In the genomic region with DNA sequence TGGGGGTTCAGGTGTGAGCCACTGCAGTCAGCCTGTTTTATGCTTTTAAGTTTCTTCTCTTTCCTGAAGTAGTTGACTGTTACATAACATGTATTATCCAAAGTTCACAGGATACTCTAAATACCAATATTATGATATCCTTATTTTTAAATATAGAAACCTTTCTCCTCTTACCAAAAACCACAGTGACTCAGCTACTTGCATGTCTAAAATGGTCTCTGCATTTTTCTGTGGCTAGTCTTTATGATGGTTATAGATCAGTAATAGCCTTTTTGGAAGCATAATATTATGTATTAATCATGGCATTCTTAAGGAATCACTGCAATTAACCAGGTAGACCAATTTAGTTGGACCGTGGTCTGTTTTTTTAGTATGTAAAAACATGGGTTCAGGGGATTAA, we compare ENCODE assay signal across 12 cellular contexts.
DNase-seq lines count a peak whose midpoint lies in the region; ATAC-seq and TF ChIP-seq lines count a peak whose summit lies in the region.
"Had no signal": no experiment of that assay in that cellular context is flagged by ENCODE, and none has a peak within 500 bp of the region (broad histone marks: within the 10 kb centered on the region; RNA-seq: fewer than 3 reads in every experiment).

No MANE protein-coding gene starts in this region.

- no peaks in the 10 kb centered on the region for H3K9me3 ChIP-seq in heart right ventricle

- no peaks in the 10 kb centered on the region for H3K36me3 ChIP-seq in heart right ventricle

- peaks cover 18% of the 10 kb centered on the region for H3K4me1 Mint-ChIP-seq in activated T-cell treated with anti-CD3 and anti-CD28 coated beads, Interleukin-2, amount 50 U/mL, for 4 hours (ENCODE audit: low read depth)

- H3K36me3 Mint-ChIP-seq in activated T-cell treated with anti-CD3 and anti-CD28 coated beads, Interleukin-2, amount 50 U/mL, for 4 hours (ENCODE audit: insufficient read depth), result peaks cover 4% of the 10 kb centered on the region
- H3K36me3 Mint-ChIP-seq: memory B cell had no signal

- peak; percentile 90 for ATAC-seq in SK-N-SH treated with all-trans-retinoic acid at 6 μM for 48 hours
- no peak for ATAC-seq in GM21381 (IDR thresholded peaks at IDR 0.05; ENCODE audit: unreplicated experiment)
- ATAC-seq in activated T-cell treated with anti-CD3 and anti-CD28 coated beads, Interleukin-2, amount 50 U/mL, for 4 hours, result no peak
- no peak for ATAC-seq in heart right ventricle
- ATAC-seq: esophagus mucosa had no signal

- WGBS in heart right ventricle, 2 donors, result 89 to 96% methylated on average over 1 of the region's 1 CpG

- H3K27me3 Mint-ChIP-seq in activated T-cell treated with anti-CD3 and anti-CD28 coated beads, Interleukin-2, amount 50 U/mL, for 4 hours (ENCODE audit: low read depth), result no peaks in the 10 kb centered on the region
- H3K27me3 Mint-ChIP-seq: activated naive CD8-positive, alpha-beta T cell; B cell; memory B cell had no signal

- no peak overlapping the region for H3K4me3 ChIP-seq in AG04449 (ENCODE audit: low read depth, low read length)
- no peak overlapping the region for H3K4me3 ChIP-seq in foreskin fibroblast (ENCODE audit: low read depth in 1 of 2, low read length in 2 of 2)
- no peak overlapping the region for H3K4me3 ChIP-seq in heart right ventricle

- H3K9me3 Mint-ChIP-seq in activated T-cell treated with anti-CD3 and anti-CD28 coated beads, Interleukin-2, amount 50 U/mL, for 4 hours, result no peaks in the 10 kb centered on the region
- H3K9me3 Mint-ChIP-seq: memory B cell had no signal

- no peaks in the 10 kb centered on the region for H3K27me3 ChIP-seq in heart right ventricle

- intact Hi-C loops in heart right ventricle (cut with DNase I), result no loop called here

- DNase-seq in AG04449 (ENCODE audit: low read depth, low spot score), result peak; percentile 77
- peak; percentile 74 for DNase-seq in HT1080 (ENCODE audit: low read depth)
- peak; percentile 43 to 72 for DNase-seq in foreskin fibroblast
- DNase-seq in activated T-cell treated with anti-CD3 and anti-CD28 coated beads, Interleukin-2, amount 50 U/mL, for 4 hours, result no peak
- no peak for DNase-seq in stimulated activated CD4-positive, alpha-beta T cell treated with anti-CD3 and anti-CD28 coated beads, Interleukin-4, amount 100 ng/mL, for 1 hour
- no peak for DNase-seq in heart right ventricle

- TF ChIP-seq CTCF in AG04449 (IDR thresholded peaks at IDR 0.05; ENCODE audit: insufficient read depth, low read length, missing control alignments) (no peak), foreskin fibroblast (IDR thresholded peaks at IDR 0.05; ENCODE audit: low read depth, low read length) (no peak), heart right ventricle (IDR thresholded peaks at IDR 0.05) (no peak)

- peak overlapping the region in 1 of 10 donors; percentile 4 for H3K27ac ChIP-seq in heart right ventricle

- H3K4me1 ChIP-seq in heart right ventricle, result peaks cover 0 to 12% (median 0%) of the 10 kb centered on the region in 9 donors

- no peak overlapping the region for H3K4me3 Mint-ChIP-seq in activated T-cell treated with anti-CD3 and anti-CD28 coated beads, Interleukin-2, amount 50 U/mL, for 4 hours
- H3K4me3 Mint-ChIP-seq: activated naive CD8-positive, alpha-beta T cell; B cell; memory B cell had no signal

- CTCF ChIA-PET in AG04449 (lab: Yijun Ruan, JAX), result interaction anchor here (1.6 to 2.2 kb wide), 2 partner anchors 194 to 209 kb away, joined by 5 to 7 read pairs; no protein-coding TSS in a partner anchor

- POLR2A ChIA-PET in AG04449 (lab: Yijun Ruan, JAX), result interaction anchor here (1.9 to 2.2 kb wide), 2 partner anchors 11 to 210 kb away, joined by 10 read pairs; partner anchors contain the start of gene CACYBP

TF ChIP-seq in SK-N-SH treated with all-trans-retinoic acid at 6 μM for 48 hours, 23 proteins besides CTCF, POLR2A, EP300 and RAD21:
- TF ChIP-seq ARNTL (CRISPR knock-in tag; IDR thresholded peaks at IDR 0.05; ENCODE audit: borderline replicate concordance, low read depth) (no peak), CSDC2 (CRISPR knock-in tag; IDR thresholded peaks at IDR 0.05) (no peak), ZNF8 (CRISPR knock-in tag; IDR thresholded peaks at IDR 0.05) (no peak), TOX (CRISPR knock-in tag; IDR thresholded peaks at IDR 0.05; ENCODE audit: borderline replicate concordance) (no peak)
- TF ChIP-seq, protein P1, sequence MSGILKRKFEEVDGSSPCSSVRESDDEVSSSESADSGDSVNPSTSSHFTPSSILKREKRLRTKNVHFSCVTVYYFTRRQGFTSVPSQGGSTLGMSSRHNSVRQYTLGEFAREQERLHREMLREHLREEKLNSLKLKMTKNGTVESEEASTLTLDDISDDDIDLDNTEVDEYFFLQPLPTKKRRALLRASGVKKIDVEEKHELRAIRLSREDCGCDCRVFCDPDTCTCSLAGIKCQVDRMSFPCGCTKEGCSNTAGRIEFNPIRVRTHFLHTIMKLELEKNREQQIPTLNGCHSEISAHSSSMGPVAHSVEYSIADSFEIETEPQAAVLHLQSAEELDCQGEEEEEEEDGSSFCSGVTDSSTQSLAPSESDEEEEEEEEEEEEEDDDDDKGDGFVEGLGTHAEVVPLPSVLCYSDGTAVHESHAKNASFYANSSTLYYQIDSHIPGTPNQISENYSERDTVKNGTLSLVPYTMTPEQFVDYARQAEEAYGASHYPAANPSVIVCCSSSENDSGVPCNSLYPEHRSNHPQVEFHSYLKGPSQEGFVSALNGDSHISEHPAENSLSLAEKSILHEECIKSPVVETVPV (CRISPR knock-in tag; IDR thresholded peaks at IDR 0.05), result no peak

Comparison
In these comparisons a context has a peak if more than half of its experiments do, and no peak if none do; other contexts are left out.
1. DNase-seq: peak in AG04449 (single experiment), HT1080 (single experiment) and foreskin fibroblast (2 of 2); none in activated T-cell treated with anti-CD3 and anti-CD28 coated beads, Interleukin-2, amount 50 U/mL, for 4 hours (single experiment), stimulated activated CD4-positive, alpha-beta T cell treated with anti-CD3 and anti-CD28 coated beads, Interleukin-4, amount 100 ng/mL, for 1 hour (single experiment) and heart right ventricle (0 of 2).